In the genomic region with DNA sequence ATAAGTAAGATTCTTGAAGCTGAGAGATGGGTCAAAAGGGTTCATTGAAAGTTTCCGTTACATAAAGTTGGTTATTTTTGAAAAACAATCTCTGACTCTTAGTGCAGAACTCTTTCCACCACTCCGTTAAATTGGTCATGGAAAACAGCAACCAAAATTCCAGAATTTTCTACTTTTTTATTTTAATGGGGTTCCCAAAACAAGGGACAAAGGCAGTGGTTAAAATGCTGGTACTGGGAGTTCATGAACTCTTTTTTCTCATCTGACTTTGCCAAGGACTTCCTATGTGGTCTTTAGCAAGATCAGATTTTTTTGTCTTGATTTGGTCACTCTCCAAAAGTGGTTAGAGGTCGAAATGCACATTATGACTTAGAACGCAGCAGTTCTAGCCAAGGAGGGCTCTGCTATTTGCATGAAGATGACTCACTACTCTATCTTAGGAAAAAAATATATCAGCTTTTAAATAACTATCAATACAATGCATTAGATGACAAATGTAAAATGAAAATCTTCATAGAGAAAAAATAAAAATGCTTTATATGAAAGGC, we compare ENCODE assay signal across 10 cellular contexts.
A peak's percentile ranks its signal among the peaks of the same experiment; 100 is the strongest.
DNase-seq lines count a peak whose midpoint lies in the region; ATAC-seq lines count a peak whose summit lies in the region.
"Had no signal": no experiment of that assay in that cellular context is flagged by ENCODE, and none has a peak within 500 bp of the region (broad histone marks: within the 10 kb centered on the region; RNA-seq: fewer than 3 reads in every experiment).

No MANE protein-coding gene starts in this region.

- peak; percentile 89 for ATAC-seq in GM21447 (IDR thresholded peaks at IDR 0.05; ENCODE audit: unreplicated experiment)
- ATAC-seq in HG02938 (IDR thresholded peaks at IDR 0.05; ENCODE audit: unreplicated experiment): no peak

- DNase-seq in EH (ENCODE audit: low read depth): peak; percentile 94
- DNase-seq in HT1080 (ENCODE audit: low read depth): peak; percentile 88
- peak; percentile 82 for DNase-seq in foreskin melanocyte
- no peak for DNase-seq in activated T-cell treated with anti-CD3 and anti-CD28 coated beads for 4 hours
- no peak for DNase-seq in NCI-H1694 (lab: John Stamatoyannopoulos, UW)
- DNase-seq in stimulated activated CD4-positive, alpha-beta T cell treated with anti-CD3 and anti-CD28 coated beads, Interleukin-2, amount 100 ng/mL, for 48 hours: no peak
- DNase-seq: activated T-cell treated with anti-CD3 and anti-CD28 coated beads, Interleukin-2, amount 50 U/mL, for 24 hours; NCI-H1930 had no signal

Comparison
In these comparisons a context has a peak if more than half of its experiments do, and no peak if none do; other contexts are left out.
1. DNase-seq: peak in EH (single experiment), HT1080 (single experiment) and foreskin melanocyte (single experiment); none in activated T-cell treated with anti-CD3 and anti-CD28 coated beads for 4 hours (single experiment), NCI-H1694 (single experiment) and stimulated activated CD4-positive, alpha-beta T cell treated with anti-CD3 and anti-CD28 coated beads, Interleukin-2, amount 100 ng/mL, for 48 hours (0 of 2).